Comparison of ENCODE assay signal across 8 cellular contexts in genomic region chr19:55259540-55260210, GRCh38. TPM values are rescaled to one million over a fixed set of nuclear protein-coding genes. Genes with fewer than 3 reads are reported as not detected.
DNase-seq lines count a peak whose midpoint lies in the region; ATAC-seq, FAIRE-seq and TF ChIP-seq lines count a peak whose summit lies in the region.

No MANE protein-coding gene starts in this region.

- peak overlapping the region in 1 of 2 experiments; percentile 1 for H3K4ac ChIP-seq in mesenchymal stem cell (ENCODE audit: low read depth in 1 of 2, low read length in 2 of 2)

- peak overlapping the region; percentile 83 to 93 (median 93) for H3K4me3 Mint-ChIP-seq in brain

- H3K27ac ChIP-seq in A549 (peak overlapping the region; percentile 87 to 93), Karpas-422 (ENCODE audit: low read length) (peak overlapping the region; percentile 98), mesenchymal stem cell (ENCODE audit: low read length, poor library complexity, severe bottlenecking) (peak overlapping the region; percentile 97)

- peaks cover 0 to 4% (median 0%) of the 10 kb centered on the region in 5 experiments for H3K9me3 Mint-ChIP-seq in brain

- H2BK12ac ChIP-seq in mesenchymal stem cell (ENCODE audit: low read length in 2 of 2) = peak overlapping the region in 1 of 2 experiments; percentile 27

- H3K79me1 ChIP-seq in mesenchymal stem cell (replicated peaks; ENCODE audit: low read length, poor library complexity, severe bottlenecking) = peaks cover 2% of the 10 kb centered on the region

- peak overlapping the region; percentile 98 to 100 (median 99) for H3K27ac Mint-ChIP-seq in brain

- TF ChIP-seq RAD21 in A549 (conservative IDR thresholded peaks at IDR 0.05 in 1 of 2, IDR thresholded peaks at IDR 0.05 in 1 of 2) = no peak

- H3K9me3 ChIP-seq in A549 = no peaks in the 10 kb centered on the region
- H3K9me3 ChIP-seq in Karpas-422 (ENCODE audit: low read length) = no peaks in the 10 kb centered on the region
- H3K9me3 ChIP-seq in mesenchymal stem cell (ENCODE audit: control insufficient read depth, low read length) = no peaks in the 10 kb centered on the region

- peak overlapping the region; percentile 0 for H2BK5ac ChIP-seq in mesenchymal stem cell (ENCODE audit: low read depth, low read length, poor library complexity, severe bottlenecking)

- H2BK15ac ChIP-seq in mesenchymal stem cell (ENCODE audit: low read depth, poor library complexity, severe bottlenecking) = peak overlapping the region; percentile 68

- no peak for TF ChIP-seq POLR2A in A549 (IDR thresholded peaks at IDR 0.05; ENCODE audit: low read length)

- peak overlapping the region; percentile 86 for H4K8ac ChIP-seq in mesenchymal stem cell (ENCODE audit: low read length)

- H3K4me1 Mint-ChIP-seq in brain = peaks cover 44% of the 10 kb centered on the region

- in situ Hi-C loops in GM13977 (cut with MboI; ENCODE audit: low pct_unique_long_range_greater_than_20kb, low sequenced_read_pairs, unreplicated experiment) = no loop called here

- CTCF ChIA-PET in A549 (lab: Yijun Ruan, JAX) = interaction anchor here (0.5 to 4.8 kb wide), 19 partner anchors 9 to 208 kb away, joined by 3 to 44 read pairs (median 5); partner anchors contain the start of genes DNAAF3, KMT5C and TMEM238

- H3K9ac ChIP-seq in Karpas-422 (ENCODE audit: low read length) (peak overlapping the region; percentile 96), mesenchymal stem cell (ENCODE audit: low read length) (peak overlapping the region; percentile 94)

- H3K14ac ChIP-seq in mesenchymal stem cell (ENCODE audit: low read length in 2 of 2) = no peak overlapping the region

- peaks cover 40% of the 10 kb centered on the region for H3K79me2 ChIP-seq in Karpas-422 (ENCODE audit: low read length)

- H3K36me3 ChIP-seq in Karpas-422 (ENCODE audit: insufficient read depth, low read length) (peaks cover 10% of the 10 kb centered on the region), mesenchymal stem cell (ENCODE audit: control insufficient read depth in 1 of 2, insufficient read depth in 2 of 2, low read depth in 1 of 2, low read length in 2 of 2) (peaks cover 12 to 13% of the 10 kb centered on the region in 2 experiments)

- H2BK120ac ChIP-seq in mesenchymal stem cell (ENCODE audit: low read depth, low read length) = peak overlapping the region; percentile 49

- H3K27me3 Mint-ChIP-seq in brain = peaks cover 4% of the 10 kb centered on the region

- peak overlapping the region; percentile 11 for H2AK5ac ChIP-seq in mesenchymal stem cell (ENCODE audit: low read length, severe bottlenecking)

- TF ChIP-seq EP300 in A549 (IDR thresholded peaks at IDR 0.05) = no peak

- DNase-seq in A549 (ENCODE audit: low read depth in 1 of 2, low spot score in 1 of 2) = no peak
- DNase-seq in Karpas-422 = peak; percentile 68
- no peak for DNase-seq in mesenchymal stem cell
- no peak for DNase-seq in DMS53 treated with DMSO at 0.1 percent for 48 hours (lab: John Stamatoyannopoulos, UW; ENCODE audit: unreplicated experiment)
- DNase-seq in cerebellar cortex (ENCODE audit: low spot score) = no peak
- no peak for DNase-seq in GM13977 (ENCODE audit: low spot score)
- no peak for DNase-seq in HCEC 1CT

- H4K91ac ChIP-seq in mesenchymal stem cell (ENCODE audit: low read length) = peak overlapping the region; percentile 41

- no peak overlapping the region for H2AFZ ChIP-seq in Karpas-422 (ENCODE audit: low read length)
- no peak overlapping the region for H2AFZ ChIP-seq in mesenchymal stem cell (ENCODE audit: low read depth, low read length)

- 55% methylated on average over 29 of the region's 29 CpGs for WGBS in A549 (ENCODE audit: missing lambda C conversion rate)
- 50% methylated on average over 28 of the region's 29 CpGs for WGBS in mesenchymal stem cell

- H3K27me3 ChIP-seq in Karpas-422 (ENCODE audit: low read length) (no peaks in the 10 kb centered on the region), mesenchymal stem cell (ENCODE audit: control insufficient read depth in 1 of 2, insufficient read depth in 1 of 2, low read length in 2 of 2) (no peaks in the 10 kb centered on the region)

- no peak for ATAC-seq in A549

- peak overlapping the region; percentile 76 for H3K4me2 ChIP-seq in A549
- peak overlapping the region; percentile 96 for H3K4me2 ChIP-seq in Karpas-422 (ENCODE audit: low read depth, low read length, poor library complexity, severe bottlenecking)
- peak overlapping the region; percentile 67 for H3K4me2 ChIP-seq in mesenchymal stem cell (ENCODE audit: low read length, poor library complexity, severe bottlenecking)

- H3K9me2 ChIP-seq in Karpas-422 (replicated peaks; ENCODE audit: insufficient read depth, low read length) = no peaks in the 10 kb centered on the region

- peak overlapping the region in 1 of 2 experiments; percentile 78 for H3K18ac ChIP-seq in mesenchymal stem cell (ENCODE audit: low read depth in 1 of 2, low read length in 2 of 2)

- no peak for FAIRE-seq in A549 (lab: Jason Lieb, UNC)

- no peak overlapping the region for H3K23ac ChIP-seq in mesenchymal stem cell (ENCODE audit: low read length in 2 of 2)

- H3K4me3 ChIP-seq in A549 (peak overlapping the region; percentile 39), Karpas-422 (ENCODE audit: low read length) (peak overlapping the region; percentile 84), mesenchymal stem cell (ENCODE audit: insufficient read depth in 1 of 2, low read depth in 1 of 2, low read length in 2 of 2) (peak overlapping the region in 1 of 2 experiments; percentile 76)

- peaks cover 17% of the 10 kb centered on the region; the same call in 1 of the 2 replicates for H4K20me1 ChIP-seq in Karpas-422 (ENCODE audit: insufficient read depth, low read depth, low read length)

- TF ChIP-seq CTCF in A549 (IDR thresholded peaks at IDR 0.05) (no peak), brain (conservative IDR thresholded peaks at IDR 0.05) (no peak), GM13977 (IDR thresholded peaks at IDR 0.05; ENCODE audit: extremely low read depth, insufficient read depth, missing control alignments) (no peak)

- POLR2A ChIA-PET in A549 (lab: Yijun Ruan, JAX) = interaction anchor here (0.7 to 1.8 kb wide), 24 partner anchors 11 to 345 kb away, joined by 3 to 52 read pairs (median 5); partner anchors contain the start of genes FIZ1, HSPBP1, KMT5C and SYT5

- H3K4me1 ChIP-seq in A549 (peaks cover 36% of the 10 kb centered on the region), Karpas-422 (ENCODE audit: low read length) (peaks cover 53% of the 10 kb centered on the region), mesenchymal stem cell (ENCODE audit: control insufficient read depth, insufficient read depth, low read depth, low read length) (peaks cover 29% of the 10 kb centered on the region)

- peaks cover 11% of the 10 kb centered on the region for H3K36me3 Mint-ChIP-seq in brain

RNA-seq across cellular contexts. Expression of gene PPP6R1, which starts 0.9 kb away (rescaled TPM):
- polyA plus RNA-seq in A549 (2011; rRNA removed) (42.9 and 44.6 TPM in 2 replicates), A549 (2017; fragmentation: RNase III; extraction: RNeasy Plus Mini Kit Qiagen cat#74134 plus additional on column Dnase treatment) (72.9 to 78.0 TPM (median 76.2 TPM) in 3 replicates), brain (ENCODE audit: insufficient read depth, low read depth, low replicate concordance) (61.8 TPM)
- polyA plus RNA-seq in A549 (2012; cell fraction: cytosol; rRNA removed) = 74.0 and 94.8 TPM in 2 replicates
- 148 and 200 TPM in 2 replicates for polyA plus RNA-seq in A549 (2012; cell fraction: nucleus; rRNA removed)
- polyA minus RNA-seq in A549 (2011; rRNA and poly(A)+ RNA removed) = 89.2 and 109 TPM in 2 replicates
- 134 and 231 TPM in 2 replicates for total RNA-seq in Karpas-422 (2014; rRNA removed; shearing (Covaris generic); ENCODE audit: low replicate concordance)
- 37.2 TPM for polyA plus RNA-seq in mesenchymal stem cell (2013, experiment 1 of 2)
- 37.7 TPM for polyA plus RNA-seq in mesenchymal stem cell (2013, experiment 2 of 2)

RNA-seq across cellular contexts. Expression of gene HSPBP1, which starts 20.2 kb away (rescaled TPM):
- polyA plus RNA-seq in A549 (2011; rRNA removed) (52.1 and 55.3 TPM in 2 replicates), A549 (2017; fragmentation: RNase III; extraction: RNeasy Plus Mini Kit Qiagen cat#74134 plus additional on column Dnase treatment) (121 to 127 TPM (median 123 TPM) in 3 replicates), brain (ENCODE audit: insufficient read depth, low read depth, low replicate concordance) (97.1 TPM)
- polyA plus RNA-seq in A549 (2012; cell fraction: cytosol; rRNA removed) = 161 and 202 TPM in 2 replicates
- polyA plus RNA-seq in A549 (2012; cell fraction: nucleus; rRNA removed) = 214 and 333 TPM in 2 replicates
- 26.6 and 52.1 TPM in 2 replicates for polyA minus RNA-seq in A549 (2011; rRNA and poly(A)+ RNA removed)
- total RNA-seq in Karpas-422 (2014; rRNA removed; shearing (Covaris generic); ENCODE audit: low replicate concordance) = 35.0 and 62.5 TPM in 2 replicates
- polyA plus RNA-seq in mesenchymal stem cell (2013, experiment 1 of 2) = 21.2 TPM
- 20.6 TPM for polyA plus RNA-seq in mesenchymal stem cell (2013, experiment 2 of 2)

RNA-seq across cellular contexts. Expression of gene BRSK1, which starts 24.1 kb away (rescaled TPM):
- polyA plus RNA-seq in A549 (2011; rRNA removed) (5.5 and 6.6 TPM in 2 replicates), A549 (2017; fragmentation: RNase III; extraction: RNeasy Plus Mini Kit Qiagen cat#74134 plus additional on column Dnase treatment) (5.0 to 6.1 TPM (median 5.4 TPM) in 3 replicates), brain (ENCODE audit: insufficient read depth, low read depth, low replicate concordance) (111 TPM)
- polyA plus RNA-seq in A549 (2012; cell fraction: cytosol; rRNA removed) = 7.0 and 7.7 TPM in 2 replicates
- polyA plus RNA-seq in A549 (2012; cell fraction: nucleus; rRNA removed) = 15.9 and 21.9 TPM in 2 replicates
- 1.9 and 5.2 TPM in 2 replicates for polyA minus RNA-seq in A549 (2011; rRNA and poly(A)+ RNA removed)
- 15.5 and 31.0 TPM in 2 replicates for total RNA-seq in Karpas-422 (2014; rRNA removed; shearing (Covaris generic); ENCODE audit: low replicate concordance)
- 7.4 TPM for polyA plus RNA-seq in mesenchymal stem cell (2013, experiment 1 of 2)
- polyA plus RNA-seq in mesenchymal stem cell (2013, experiment 2 of 2) = 6.1 TPM

RNA-seq across cellular contexts. Expression of gene TMEM86B, which starts 31.1 kb away (rescaled TPM):
- polyA plus RNA-seq in A549 (2011; rRNA removed) (1.6 TPM in 2 replicates), A549 (2017; fragmentation: RNase III; extraction: RNeasy Plus Mini Kit Qiagen cat#74134 plus additional on column Dnase treatment) (2.8 to 3.4 TPM (median 3.2 TPM) in 3 replicates), brain (ENCODE audit: insufficient read depth, low read depth, low replicate concordance) (7.0 TPM)
- polyA plus RNA-seq in A549 (2012; cell fraction: cytosol; rRNA removed) = 3.9 and 5.8 TPM in 2 replicates
- 52.7 and 61.5 TPM in 2 replicates for polyA plus RNA-seq in A549 (2012; cell fraction: nucleus; rRNA removed)
- polyA minus RNA-seq in A549 (2011; rRNA and poly(A)+ RNA removed) = 0.62 and 1.8 TPM in 2 replicates
- total RNA-seq in Karpas-422 (2014; rRNA removed; shearing (Covaris generic); ENCODE audit: low replicate concordance) = 7.8 and 9.5 TPM in 2 replicates
- polyA plus RNA-seq in mesenchymal stem cell (2013, experiment 1 of 2) = 1.2 TPM
- 0.90 TPM for polyA plus RNA-seq in mesenchymal stem cell (2013, experiment 2 of 2)

RNA-seq across cellular contexts. Expression of gene PTPRH, which starts 50.4 kb away (rescaled TPM):
- polyA plus RNA-seq in A549 (2011; rRNA removed) (4.2 and 5.4 TPM in 2 replicates), A549 (2017; fragmentation: RNase III; extraction: RNeasy Plus Mini Kit Qiagen cat#74134 plus additional on column Dnase treatment) (1.5 to 1.8 TPM (median 1.6 TPM) in 3 replicates), brain (ENCODE audit: insufficient read depth, low read depth, low replicate concordance) (4.5 TPM)
- polyA plus RNA-seq in A549 (2012; cell fraction: cytosol; rRNA removed) = 2.0 and 2.1 TPM in 2 replicates
- polyA plus RNA-seq in A549 (2012; cell fraction: nucleus; rRNA removed) = 2.8 and 3.6 TPM in 2 replicates
- 12.6 and 17.7 TPM in 2 replicates for polyA minus RNA-seq in A549 (2011; rRNA and poly(A)+ RNA removed)
- 1.4 TPM in 1 of 2 replicates, not detected in the other for total RNA-seq in Karpas-422 (2014; rRNA removed; shearing (Covaris generic); ENCODE audit: low replicate concordance)
- 1.1 TPM for polyA plus RNA-seq in mesenchymal stem cell (2013, experiment 1 of 2)
- polyA plus RNA-seq in mesenchymal stem cell (2013, experiment 2 of 2) = 1.0 TPM
